2 cellular contexts compared by ENCODE assay signal in genomic region chr7:7581531-7582179, GRCh38.
TF ChIP-seq lines count a peak whose summit lies in the region.

No MANE protein-coding gene starts in this region.

TF ChIP-seq in H1, 55 proteins besides CTCF, POLR2A, EP300 and RAD21:
- no peak for TF ChIP-seq RFX5 (IDR thresholded peaks at IDR 0.05; ENCODE audit: borderline replicate concordance, low read depth, low read length)
- 0 out of 2 replicates have a peak, but pooled peaks have one; percentile 10 for TF ChIP-seq SP1 (IDR thresholded peaks at IDR 0.05; ENCODE audit: low read depth, low read length)
- no peak for TF ChIP-seq CBX8 (IDR thresholded peaks at IDR 0.05; ENCODE audit: borderline replicate concordance, low read depth, low read length)
- TF ChIP-seq USF2 (IDR thresholded peaks at IDR 0.05; ENCODE audit: low read length), result peak; percentile 58
- peak; percentile 18 for TF ChIP-seq NANOG (IDR thresholded peaks at IDR 0.05; ENCODE audit: insufficient read depth, low read depth, low read length, poor library complexity, severe bottlenecking)
- TF ChIP-seq RBBP5 (IDR thresholded peaks at IDR 0.05; ENCODE audit: borderline replicate concordance, low read depth, low read length), result 0 out of 2 replicates have a peak, but pooled peaks have one; percentile 42
- no peak for TF ChIP-seq FOSL1 (IDR thresholded peaks at IDR 0.05; ENCODE audit: insufficient read depth, low read depth, low read length)
- TF ChIP-seq MAX (IDR thresholded peaks at IDR 0.05), result peak; percentile 95
- no peak for TF ChIP-seq GTF2F1 (IDR thresholded peaks at IDR 0.05; ENCODE audit: borderline replicate concordance, low read depth, low read length)
- TF ChIP-seq SP4 (IDR thresholded peaks at IDR 0.05; ENCODE audit: low read length), result 0 out of 2 replicates have a peak, but pooled peaks have one; percentile 56
- TF ChIP-seq E2F6 (IDR thresholded peaks at IDR 0.05), result peak; percentile 71
- no peak for TF ChIP-seq JUN (IDR thresholded peaks at IDR 0.05; ENCODE audit: low read depth, low read length)
- no peak for TF ChIP-seq CEBPB (IDR thresholded peaks at IDR 0.05; ENCODE audit: low read depth, low read length)
- no peak for TF ChIP-seq KDM4A (IDR thresholded peaks at IDR 0.05; ENCODE audit: low read depth, low read length, severe bottlenecking)
- TF ChIP-seq YY1 (IDR thresholded peaks at IDR 0.05; ENCODE audit: low read depth, low read length), result peak; percentile 81
- TF ChIP-seq RNF2 (IDR thresholded peaks at IDR 0.05; ENCODE audit: borderline replicate concordance, low read depth, low read length, missing control alignments, poor library complexity, severe bottlenecking), result no peak
- TF ChIP-seq TAF1 (IDR thresholded peaks at IDR 0.05; ENCODE audit: low read depth, low read length), result peak; percentile 52; the same call in 1 of the 2 replicates
- TF ChIP-seq TCF12 (IDR thresholded peaks at IDR 0.05; ENCODE audit: low read depth, low read length), result no peak
- no peak for TF ChIP-seq BACH1 (IDR thresholded peaks at IDR 0.05; ENCODE audit: low read length)
- TF ChIP-seq JUND (IDR thresholded peaks at IDR 0.05; ENCODE audit: low read length), result no peak
- no peak for TF ChIP-seq EGR1 (IDR thresholded peaks at IDR 0.05; ENCODE audit: borderline replicate concordance, low read depth, low read length)
- TF ChIP-seq SUZ12 (IDR thresholded peaks at IDR 0.05; ENCODE audit: low read length), result no peak
- no peak for TF ChIP-seq BCL11A (IDR thresholded peaks at IDR 0.05; ENCODE audit: low read depth in 2 of 2, low read length in 2 of 2)
- no peak for TF ChIP-seq SP2 (IDR thresholded peaks at IDR 0.05; ENCODE audit: low read length)
- no peak for TF ChIP-seq CREB1 (IDR thresholded peaks at IDR 0.05)
- no peak for TF ChIP-seq POLR2AphosphoS5 (IDR thresholded peaks at IDR 0.05; ENCODE audit: low read depth, low read length)
- TF ChIP-seq CHD2 (IDR thresholded peaks at IDR 0.05; ENCODE audit: low read length), result 0 out of 2 replicates have a peak, but pooled peaks have one; percentile 30
- TF ChIP-seq CHD1 (IDR thresholded peaks at IDR 0.05; ENCODE audit: low read depth, low read length), result no peak
- no peak for TF ChIP-seq ZNF274 (IDR thresholded peaks at IDR 0.05; ENCODE audit: borderline replicate concordance, extremely low read depth, low read length)
- 0 out of 2 replicates have a peak, but pooled peaks have one; percentile 50 for TF ChIP-seq ATF2 (IDR thresholded peaks at IDR 0.05; ENCODE audit: low read length)
- no peak for TF ChIP-seq SRF (IDR thresholded peaks at IDR 0.05; ENCODE audit: low read depth, low read length)
- TF ChIP-seq SIX5 (IDR thresholded peaks at IDR 0.05; ENCODE audit: low read depth, low read length), result no peak
- no peak for TF ChIP-seq GABPA (IDR thresholded peaks at IDR 0.05; ENCODE audit: borderline replicate concordance, insufficient read depth, low read length)
- no peak for TF ChIP-seq EZH2 (IDR thresholded peaks at IDR 0.05; ENCODE audit: low read depth, low read length, severe bottlenecking)
- TF ChIP-seq ASH2L (IDR thresholded peaks at IDR 0.05; ENCODE audit: low read length), result no peak
- no peak for TF ChIP-seq KDM1A (IDR thresholded peaks at IDR 0.05; ENCODE audit: borderline replicate concordance, low read length)
- no peak for TF ChIP-seq TBP (IDR thresholded peaks at IDR 0.05; ENCODE audit: low read depth, low read length)
- TF ChIP-seq CBX5 (IDR thresholded peaks at IDR 0.05; ENCODE audit: low read depth, low read length), result no peak
- no peak for TF ChIP-seq BRCA1 (IDR thresholded peaks at IDR 0.05; ENCODE audit: low read depth, low read length)
- no peak for TF ChIP-seq PHF8 (conservative IDR thresholded peaks at IDR 0.05; ENCODE audit: low read depth, low read length)
- no peak for TF ChIP-seq SAP30 (IDR thresholded peaks at IDR 0.05; ENCODE audit: insufficient read depth, insufficient replicate concordance, low read length)

TF ChIP-seq in HepG2, 621 proteins besides CTCF, POLR2A, EP300 and RAD21:
- TF ChIP-seq ZNF737 (CRISPR knock-in tag; IDR thresholded peaks at IDR 0.05; ENCODE audit: borderline replicate concordance) (no peak), ZNF850 (CRISPR knock-in tag; conservative IDR thresholded peaks at IDR 0.05) (no peak), NFE2 (CRISPR knock-in tag; IDR thresholded peaks at IDR 0.05) (no peak), ZNF282 (IDR thresholded peaks at IDR 0.05; ENCODE audit: partially characterized antibody) (no peak)
